In genomic region chr10:101783736-101784118, GRCh38 we compare ENCODE assay signal across 8 cellular contexts. TPM values are rescaled to one million over a fixed set of nuclear protein-coding genes. Genes with fewer than 3 reads are reported as not detected.
DNase-seq lines count a peak whose midpoint lies in the region; ATAC-seq and TF ChIP-seq lines count a peak whose summit lies in the region.

No MANE protein-coding gene starts in this region.

- H3K4me2 ChIP-seq in neural progenitor cell: peak overlapping the region; percentile 86

- no peak for TF ChIP-seq POLR2A in NB4 (IDR thresholded peaks at IDR 0.05; ENCODE audit: extremely low read depth, insufficient read length)

- H3K9me3 Mint-ChIP-seq in Calu3 (ENCODE audit: low read depth, unreplicated experiment) (no peaks in the 10 kb centered on the region), neural progenitor cell (no peaks in the 10 kb centered on the region)

- peaks cover 62% of the 10 kb centered on the region for H4K20me1 ChIP-seq in neural progenitor cell (ENCODE audit: low read depth)

- peaks cover 25% of the 10 kb centered on the region for H3K36me3 ChIP-seq in neural progenitor cell

- peak overlapping the region; percentile 97 for H3K27ac Mint-ChIP-seq in Calu3 (ENCODE audit: unreplicated experiment)
- H3K27ac Mint-ChIP-seq in neural progenitor cell: no peak overlapping the region

- H3K4me3 ChIP-seq in NB4 (ENCODE audit: low read depth, low read length): peak overlapping the region; percentile 96
- peak overlapping the region; percentile 75 for H3K4me3 ChIP-seq in neural progenitor cell

- peak overlapping the region; percentile 43 for H3K27ac ChIP-seq in neural progenitor cell

- no peak for TF ChIP-seq CTCF in Calu3 (IDR thresholded peaks at IDR 0.05; ENCODE audit: unreplicated experiment)
- no peak for TF ChIP-seq CTCF in NB4 (IDR thresholded peaks at IDR 0.05; ENCODE audit: low read depth, low read length)
- no peak for TF ChIP-seq CTCF in neural progenitor cell (IDR thresholded peaks at IDR 0.05)

- H3K4me3 Mint-ChIP-seq in Calu3 (ENCODE audit: low read depth, unreplicated experiment) (peak overlapping the region; percentile 97), neural progenitor cell (peak overlapping the region; percentile 100)

- H3K9me3 ChIP-seq in neural progenitor cell (ENCODE audit: low read depth): no peaks in the 10 kb centered on the region

- H3K4me1 Mint-ChIP-seq in Calu3 (ENCODE audit: low read depth, unreplicated experiment): peaks cover 40% of the 10 kb centered on the region
- H3K4me1 Mint-ChIP-seq in neural progenitor cell: peaks cover 30% of the 10 kb centered on the region

- no peak for DNase-seq in Calu3
- no peak for DNase-seq in NB4 (ENCODE audit: low read depth)
- DNase-seq in dermis blood vessel endothelial cell: peak; percentile 28
- peak; percentile 74 for DNase-seq in neural progenitor cell (ENCODE audit: low spot score)
- DNase-seq in stimulated activated CD4-positive, alpha-beta T cell treated with anti-CD3 and anti-CD28 coated beads, Interleukin-2, amount 100 ng/mL, for 24 hours: no peak
- no peak for DNase-seq in retina
- no peak for DNase-seq in activated CD4-positive, alpha-beta T cell treated with anti-CD3 and anti-CD28 coated beads, Interleukin-2, amount 50 U/mL, for 4 hours

- CTCF ChIA-PET in Calu3 (lab: Charles Lee): interaction anchor here (1.0 to 2.4 kb wide), 3 partner anchors 34 to 181 kb away, joined by 4 to 7 read pairs (median 5); partner anchors contain the start of gene OGA

- peak overlapping the region; percentile 7 for H3K9ac ChIP-seq in neural progenitor cell

- peaks cover 56% of the 10 kb centered on the region for H3K36me3 Mint-ChIP-seq in Calu3 (ENCODE audit: insufficient read depth, unreplicated experiment)
- peaks cover 13% of the 10 kb centered on the region for H3K36me3 Mint-ChIP-seq in neural progenitor cell

- peaks cover 30% of the 10 kb centered on the region for H3K4me1 ChIP-seq in neural progenitor cell

- H3K27me3 ChIP-seq in neural progenitor cell: peaks cover 16% of the 10 kb centered on the region

- H2AFZ ChIP-seq in neural progenitor cell (replicated peaks): no peak overlapping the region

- no TSS peak for BruUV-seq in Calu3 (replicated peaks; lab: Mats Ljungman, UMichigan)

- H3K27me3 Mint-ChIP-seq in Calu3 (ENCODE audit: unreplicated experiment) (peaks cover 9% of the 10 kb centered on the region), neural progenitor cell (ENCODE audit: insufficient read depth, low read depth) (peaks cover 7% of the 10 kb centered on the region)

- peaks cover 10% of the 10 kb centered on the region for H3K79me2 ChIP-seq in neural progenitor cell (ENCODE audit: low read depth)

- H3F3A ChIP-seq in neural progenitor cell (ENCODE audit: low read depth): peaks cover 76% of the 10 kb centered on the region

- intact Hi-C loops in Calu3 (cut with micrococcal nuclease; ENCODE audit: unreplicated experiment): no loop called here

- ATAC-seq in GM19351 (IDR thresholded peaks at IDR 0.05; ENCODE audit: unreplicated experiment): no peak

RNA-seq across cellular contexts. Expression of gene NPM3, which starts 0.5 kb away (rescaled TPM):
- total RNA-seq in Calu3 (2022): 51.1 and 51.5 TPM in 2 replicates
- 92.8 and 96.7 TPM in 2 replicates for total RNA-seq in dermis blood vessel endothelial cell
- total RNA-seq in neural progenitor cell (ENCODE audit: low replicate concordance): 93.1 and 149 TPM in 2 replicates

RNA-seq across cellular contexts. Expression of gene FGF8, which starts 7.8 kb away (rescaled TPM):
- total RNA-seq in Calu3 (2022) (not detected in 2 replicates), dermis blood vessel endothelial cell (not detected in 2 replicates), neural progenitor cell (ENCODE audit: low replicate concordance) (17.6 and 32.2 TPM in 2 replicates)

RNA-seq across cellular contexts. Expression of gene OGA, which starts 34.5 kb away (rescaled TPM):
- total RNA-seq in Calu3 (2022): 59.0 and 63.3 TPM in 2 replicates
- 96.1 and 99.1 TPM in 2 replicates for total RNA-seq in dermis blood vessel endothelial cell
- total RNA-seq in neural progenitor cell (ENCODE audit: low replicate concordance): 197 and 275 TPM in 2 replicates

RNA-seq across cellular contexts. Expression of gene KCNIP2, which starts 59.9 kb away (rescaled TPM):
- total RNA-seq in Calu3 (2022): 3.3 and 4.8 TPM in 2 replicates
- total RNA-seq in dermis blood vessel endothelial cell: 0.85 TPM in 1 of 2 replicates, not detected in the other
- total RNA-seq in neural progenitor cell (ENCODE audit: low replicate concordance): 2.4 and 5.5 TPM in 2 replicates

Comparison
In these comparisons a context has a peak if more than half of its experiments do, and no peak if none do; other contexts are left out.
1. DNase-seq: peak in dermis blood vessel endothelial cell (single experiment) and neural progenitor cell (single experiment); none in Calu3 (single experiment), NB4 (single experiment), stimulated activated CD4-positive, alpha-beta T cell treated with anti-CD3 and anti-CD28 coated beads, Interleukin-2, amount 100 ng/mL, for 24 hours (0 of 2), retina (single experiment) and activated CD4-positive, alpha-beta T cell treated with anti-CD3 and anti-CD28 coated beads, Interleukin-2, amount 50 U/mL, for 4 hours (0 of 2).
2. RNA of gene FGF8, which starts 7.8 kb away (total RNA-seq): 17.6 to 32.2 TPM in neural progenitor cell; not detected in Calu3 and not detected in dermis blood vessel endothelial cell; every median in the first group is over 10 times any median in the second.